In the genomic region with DNA sequence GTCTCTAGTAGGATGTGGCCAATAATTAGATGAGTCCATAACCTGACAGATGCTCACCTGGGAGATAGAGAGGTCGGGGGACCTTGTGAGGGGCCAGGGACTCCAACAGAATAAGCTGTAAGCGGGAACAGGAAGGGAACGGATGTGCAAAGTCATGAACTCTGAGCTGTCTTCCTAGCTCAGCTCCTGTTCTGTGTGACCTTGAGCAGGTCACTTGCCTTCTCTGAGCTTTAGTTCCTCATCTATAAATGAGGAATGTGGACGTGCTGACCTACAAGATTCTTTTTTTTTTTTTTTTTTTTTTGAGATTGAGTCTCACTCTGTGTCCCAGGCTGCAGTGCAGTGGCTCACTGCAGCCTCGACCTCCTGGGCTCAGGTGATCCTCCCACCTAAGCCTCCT, we compare ENCODE assay signal across 28 cellular contexts.
"Had no signal": no experiment of that assay in that cellular context is flagged by ENCODE, and none has a peak within 500 bp of the region (broad histone marks: within the 10 kb centered on the region; RNA-seq: fewer than 3 reads in every experiment).

No MANE protein-coding gene starts in this region.

- H3K27ac ChIP-seq: ascending aorta, breast epithelium, cardiac muscle cell, colonic mucosa, dorsolateral prefrontal cortex, foreskin keratinocyte, gastrocnemius medialis, heart right ventricle had no signal

- H3K9me3 ChIP-seq: ascending aorta, breast epithelium, colonic mucosa, gastrocnemius medialis, heart right ventricle had no signal

- H3K4me1 ChIP-seq: ascending aorta, breast epithelium, colonic mucosa, foreskin keratinocyte had no signal

- DNase-seq: activated CD4-positive, alpha-beta memory T cell treated with anti-CD3 and anti-CD28 coated beads, Interleukin-2, amount 10 ng/mL, durations not matched to agents 7 days and 5 days; activated CD4-positive, alpha-beta T cell treated with anti-CD3 and anti-CD28 coated beads for 1 hour; activated CD4-positive, alpha-beta T cell treated with anti-CD3 and anti-CD28 coated beads for 4 hours; activated CD4-positive, alpha-beta T cell treated with anti-CD3 and anti-CD28 coated beads, Interleukin-2, amount 10 ng/mL, durations not matched to agents 7 days and 5 days; activated CD4-positive, alpha-beta T cell treated with anti-CD3 and anti-CD28 coated beads, Interleukin-2, amount 50 U/mL, for 4 hours; activated CD8-positive, alpha-beta memory T cell treated with anti-CD3 and anti-CD28 coated beads, Interleukin-2, amount 50 U/mL, for 48 hours; activated gamma-delta T cell; activated naive CD4-positive, alpha-beta T cell; activated naive CD4-positive, alpha-beta T cell treated with anti-CD3 and anti-CD28 coated beads, Interleukin-2, amount 10 ng/mL, durations not matched to agents 7 days and 5 days; activated naive CD8-positive, alpha-beta T cell treated with anti-CD3 and anti-CD28 coated beads, Interleukin-2, amount 10 ng/mL, durations not matched to agents 7 days and 5 days; activated T-cell treated with anti-CD3 and anti-CD28 coated beads for 4 hours; activated T-cell treated with anti-CD3 and anti-CD28 coated beads, Interleukin-2, amount 50 U/mL, for 24 hours; activated T-cell treated with anti-CD3 and anti-CD28 coated beads, Interleukin-2, amount 50 U/mL, for 72 hours; central memory CD4-positive, alpha-beta T cell; cerebellar nuclear complex; colonic mucosa; dorsolateral prefrontal cortex; effector memory CD4-positive, alpha-beta T cell; endodermal cell; foreskin keratinocyte; gastrocnemius medialis; heart right ventricle; T-helper 2 cell had no signal

- H3K36me3 ChIP-seq: ascending aorta, breast epithelium, cardiac muscle cell, colonic mucosa, gastrocnemius medialis, heart right ventricle had no signal

- ATAC-seq: activated naive CD4-positive, alpha-beta T cell treated with anti-CD3 and anti-CD28 coated beads, Interleukin-2, amount 50 U/mL, for 72 hours; activated T-cell treated with anti-CD3 and anti-CD28 coated beads, Interleukin-2, amount 50 U/mL, for 72 hours; foreskin keratinocyte; gastrocnemius medialis; heart right ventricle; WTC11 had no signal

- H3K27me3 ChIP-seq: ascending aorta, breast epithelium, cardiac muscle cell, colonic mucosa, dorsolateral prefrontal cortex, gastrocnemius medialis had no signal

- H3K4me3 ChIP-seq: ascending aorta, breast epithelium, cardiac muscle cell, colonic mucosa, dorsolateral prefrontal cortex, gastrocnemius medialis, heart right ventricle had no signal
